Comparison of ENCODE assay signal across 7 cellular contexts in genomic region chr11:116187026-116187425, GRCh38.
"Had no signal": no experiment of that assay in that cellular context is flagged by ENCODE, and none has a peak within 500 bp of the region (broad histone marks: within the 10 kb centered on the region; RNA-seq: fewer than 3 reads in every experiment).

No MANE protein-coding gene starts in this region.

- H3K4me3 Mint-ChIP-seq: GM23338, H9, HFFc6 had no signal

- H2AFZ ChIP-seq: GM23338 had no signal

- H3K4me3 ChIP-seq: GM23338, K562 had no signal

- H3K27ac Mint-ChIP-seq: GM23338, H9, HFFc6 had no signal

- DNase-seq: H9, HCEC 1CT, HFFc6, IMR-90, KG1 had no signal

- ATAC-seq: GM23338, K562 had no signal

- H3K4me2 ChIP-seq: GM23338 had no signal

- H3K9me3 Mint-ChIP-seq: GM23338, H9 had no signal
